ENCODE assay signal across 8 cellular contexts in genomic region chr12:8914033-8914715, GRCh38. TPM values are rescaled to one million over a fixed set of nuclear protein-coding genes. Genes with fewer than 3 reads are reported as not detected.
A peak's percentile ranks its signal among the peaks of the same experiment; 100 is the strongest.
DNase-seq lines count a peak whose midpoint lies in the region; ATAC-seq, FAIRE-seq and TF ChIP-seq lines count a peak whose summit lies in the region.
"Not testable (repeated sequence)": the region's sequence is repeated elsewhere in the genome, so short reads cannot be mapped to it uniquely, and the experiment has no call there.

PHC1 (plus strand) TSS chr12:8914509; CDS start chr12:8917678, 3,169 bp downstream.

- H4K20me1 ChIP-seq in OCI-LY7 (ENCODE audit: insufficient read depth, low read length); endothelial cell of umbilical vein (replicated peaks; ENCODE audit: control insufficient read depth, extremely low read depth, insufficient read depth, low read length): not testable (repeated sequence)

- ATAC-seq in GM21447 (IDR thresholded peaks at IDR 0.05; ENCODE audit: unreplicated experiment) = peak; percentile 46

- dilution Hi-C loops in endothelial cell of umbilical vein (cut with MboI; ENCODE audit: extremely low pct_ligation_motif_present, low sequenced_read_pairs) = not testable (repeated sequence)

- H3K79me2 ChIP-seq in OCI-LY7 (ENCODE audit: insufficient read depth, low read depth, low read length) = peaks cover 16% of the 10 kb centered on the region; the same call in 1 of the 2 replicates
- not testable (repeated sequence) for H3K79me2 ChIP-seq in endothelial cell of umbilical vein (ENCODE audit: control insufficient read depth, insufficient read depth, low read length)

- not testable (repeated sequence) for H3K27me3 ChIP-seq in endothelial cell of umbilical vein (ENCODE audit: control insufficient read depth in 2 of 2, insufficient read depth in 2 of 2, low read length in 2 of 2)

- H3K4me2 ChIP-seq in OCI-LY7 (ENCODE audit: low read length) = peak within 1 kb of the TSS; percentile 89
- peak within 1 kb of the TSS; percentile 96 for H3K4me2 ChIP-seq in endothelial cell of umbilical vein (ENCODE audit: insufficient read depth, low read length)

- H3K4me1 ChIP-seq in OCI-LY7 (ENCODE audit: insufficient read depth, low read length, poor library complexity, severe bottlenecking) = peaks cover 43% of the 10 kb centered on the region
- H3K4me1 ChIP-seq in endothelial cell of umbilical vein (ENCODE audit: control insufficient read depth, extremely low read depth, insufficient read depth, low read length) = peaks cover 18% of the 10 kb centered on the region
- peaks cover 15% of the 10 kb centered on the region for H3K4me1 ChIP-seq in mesodermal cell (ENCODE audit: control insufficient read depth, insufficient read depth, low read length, poor library complexity, severe bottlenecking)

- intact Hi-C loops in OCI-LY7 (cut with micrococcal nuclease; ENCODE audit: unreplicated experiment) = not testable (repeated sequence)
- intact Hi-C loops in endothelial cell of umbilical vein (cut with micrococcal nuclease) = loop anchor here (1.0 kb wide), 1 partner anchor 125 kb away; no protein-coding TSS in a partner anchor

- not testable (repeated sequence) for H3K36me3 ChIP-seq in OCI-LY7 (ENCODE audit: insufficient read depth, low read length); endothelial cell of umbilical vein (ENCODE audit: control insufficient read depth in 2 of 2, extremely low read depth in 1 of 2, insufficient read depth in 2 of 2, low read length in 2 of 2); mesodermal cell (ENCODE audit: control insufficient read depth, insufficient read depth, low read length)

- H2AFZ ChIP-seq in OCI-LY7 (ENCODE audit: low read length) = peak within 1 kb of the TSS; percentile 98
- H2AFZ ChIP-seq in endothelial cell of umbilical vein (ENCODE audit: low read depth, low read length) = peak within 1 kb of the TSS; percentile 99

- FAIRE-seq in endothelial cell of umbilical vein (lab: Jason Lieb, UNC) = peak; percentile 74

- peak; percentile 52 for DNase-seq in CMK (ENCODE audit: low read depth)
- peak; percentile 72 for DNase-seq in HuH-7 (ENCODE audit: low spot score)
- peak; percentile 84 for DNase-seq in OCI-LY7 (ENCODE audit: low spot score)
- peak; percentile 56 for DNase-seq in activated T-cell treated with anti-CD3 and anti-CD28 coated beads for 48 hours (ENCODE audit: low read depth)
- peak; percentile 78 for DNase-seq in endothelial cell of umbilical vein (ENCODE audit: low read depth, low spot score)
- DNase-seq in stimulated activated CD8-positive, alpha-beta memory T cell treated with anti-CD3 and anti-CD28 coated beads, Interleukin-12 subunit alpha, Interleukin-12 subunit beta, amount 100 ng/mL, for 1 hour (ENCODE audit: low read depth) = peak; percentile 66

- CTCF ChIA-PET in OCI-LY7 (lab: Charles Lee; ENCODE audit: unreplicated experiment) (interaction anchor here (0.5 to 0.8 kb wide), 2 partner anchors 16 to 37 kb away, joined by 3 to 5 read pairs; no protein-coding TSS in a partner anchor), endothelial cell of umbilical vein (lab: Charles Lee) (interaction anchor here (0.7 to 4.9 kb wide), 13 partner anchors 10 to 370 kb away, joined by 3 to 24 read pairs (median 5); partner anchors contain the start of genes M6PR and RIMKLB)

- peak within 1 kb of the TSS; percentile 87 for H3K4me3 ChIP-seq in OCI-LY7 (ENCODE audit: low read depth, low read length, poor library complexity, severe bottlenecking)
- peak within 1 kb of the TSS; percentile 87 to 92 (median 87) for H3K4me3 ChIP-seq in endothelial cell of umbilical vein (replicated peaks in 1 of 3; ENCODE audit: insufficient read depth in 1 of 3, low read depth in 1 of 3, low read length in 3 of 3)
- peak within 1 kb of the TSS; percentile 67 for H3K4me3 ChIP-seq in mesodermal cell (ENCODE audit: extremely low read depth, insufficient read depth, low read length, poor library complexity, severe bottlenecking)

- peak within 1 kb of the TSS; percentile 56 for H3K27ac ChIP-seq in OCI-LY7 (ENCODE audit: low read depth, low read length, poor library complexity, severe bottlenecking)
- peak within 1 kb of the TSS; percentile 65 for H3K27ac ChIP-seq in endothelial cell of umbilical vein (ENCODE audit: insufficient read depth, low read depth, low read length)
- H3K27ac ChIP-seq in mesodermal cell (ENCODE audit: low read depth, low read length, severe bottlenecking) = peak within 1 kb of the TSS; percentile 97

- BruUV-seq in OCI-LY7 (replicated peaks; lab: Mats Ljungman, UMichigan); endothelial cell of umbilical vein (replicated peaks; lab: Mats Ljungman, UMichigan): not testable (repeated sequence)

- not testable (repeated sequence) for H3K9me3 ChIP-seq in OCI-LY7 (ENCODE audit: low read length); endothelial cell of umbilical vein (replicated peaks; ENCODE audit: control insufficient read depth, insufficient read depth, low read length); mesodermal cell (ENCODE audit: control insufficient read depth, low read length)

- TF ChIP-seq CTCF in OCI-LY7 (conservative IDR thresholded peaks at IDR 0.05; ENCODE audit: low read length) (peak; percentile 63), endothelial cell of umbilical vein (IDR thresholded peaks at IDR 0.05; ENCODE audit: extremely low read depth in 1 of 2, insufficient read depth in 1 of 2, low read depth in 1 of 2, low read length in 2 of 2) (peak; percentile 30 to 38)

- peak within 1 kb of the TSS; percentile 69 for H3K9ac ChIP-seq in endothelial cell of umbilical vein (replicated peaks; ENCODE audit: extremely low read depth, insufficient read depth, low read length)

- WGBS in mesodermal cell (ENCODE audit: insufficient coverage in 2 of 2), 2 experiments = 0% methylated on average over 4 to 7 of the region's 57 CpGs

- not testable (repeated sequence) for H3K9me2 ChIP-seq in OCI-LY7 (ENCODE audit: insufficient read depth, low read length)

- TF ChIP-seq POLR2A in endothelial cell of umbilical vein (IDR thresholded peaks at IDR 0.05; ENCODE audit: low read depth, low read length) = not testable (repeated sequence)

- not testable (repeated sequence) for H3K9me1 ChIP-seq in endothelial cell of umbilical vein (replicated peaks; ENCODE audit: control insufficient read depth, extremely low read depth, insufficient read depth, low read length)

- POLR2A ChIA-PET in OCI-LY7 (lab: Charles Lee) = interaction anchor here (0.5 to 2.0 kb wide), 4 partner anchors 25 to 123 kb away, joined by 3 to 5 read pairs (median 4); no protein-coding TSS in a partner anchor
- POLR2A ChIA-PET in endothelial cell of umbilical vein (lab: Charles Lee) = interaction anchor here (0.5 to 1.4 kb wide), 2 partner anchors 36 to 134 kb away, joined by 3 to 4 read pairs; partner anchors contain the start of gene M6PR

RNA-seq across cellular contexts. Expression of gene PHC1, which starts in this region (rescaled TPM):
- total RNA-seq in OCI-LY7 (2014; rRNA removed; shearing (Covaris generic)) = 52.2 and 52.4 TPM in 2 replicates
- total RNA-seq in OCI-LY7 (2022) (33.6 and 42.2 TPM in 2 replicates), endothelial cell of umbilical vein (31.9 and 37.3 TPM in 2 replicates)
- polyA plus RNA-seq in endothelial cell of umbilical vein = 66.3 and 84.3 TPM in 2 replicates
- polyA plus RNA-seq in endothelial cell of umbilical vein (2011; cell fraction: cytosol; rRNA removed) = 30.2 and 33.3 TPM in 2 replicates
- 188 and 215 TPM in 2 replicates for polyA plus RNA-seq in endothelial cell of umbilical vein (2011; cell fraction: nucleus; rRNA removed)
- polyA plus RNA-seq in endothelial cell of umbilical vein (2012) = 17.8 and 20.8 TPM in 2 replicates
- 40.3 and 43.8 TPM in 2 replicates for polyA minus RNA-seq in endothelial cell of umbilical vein
- 7.9 TPM for polyA minus RNA-seq in endothelial cell of umbilical vein (2011; cell fraction: cytosol; rRNA and poly(A)+ RNA removed)
- polyA minus RNA-seq in endothelial cell of umbilical vein (2011; cell fraction: nucleus; rRNA and poly(A)+ RNA removed) = 22.9 and 31.4 TPM in 2 replicates
- 70.3 TPM for polyA plus RNA-seq in mesodermal cell (2013, experiment 1 of 2)
- 57.2 TPM for polyA plus RNA-seq in mesodermal cell (2013, experiment 2 of 2)

Comparison
In these comparisons a context has a peak if more than half of its experiments do, and no peak if none do; other contexts are left out.
1. Peak in every context shown above with its lines: DNase-seq, ATAC-seq, H3K4me3 ChIP-seq and H3K27ac ChIP-seq.